ENCODE assay signal across 13 cellular contexts in the genomic region with DNA sequence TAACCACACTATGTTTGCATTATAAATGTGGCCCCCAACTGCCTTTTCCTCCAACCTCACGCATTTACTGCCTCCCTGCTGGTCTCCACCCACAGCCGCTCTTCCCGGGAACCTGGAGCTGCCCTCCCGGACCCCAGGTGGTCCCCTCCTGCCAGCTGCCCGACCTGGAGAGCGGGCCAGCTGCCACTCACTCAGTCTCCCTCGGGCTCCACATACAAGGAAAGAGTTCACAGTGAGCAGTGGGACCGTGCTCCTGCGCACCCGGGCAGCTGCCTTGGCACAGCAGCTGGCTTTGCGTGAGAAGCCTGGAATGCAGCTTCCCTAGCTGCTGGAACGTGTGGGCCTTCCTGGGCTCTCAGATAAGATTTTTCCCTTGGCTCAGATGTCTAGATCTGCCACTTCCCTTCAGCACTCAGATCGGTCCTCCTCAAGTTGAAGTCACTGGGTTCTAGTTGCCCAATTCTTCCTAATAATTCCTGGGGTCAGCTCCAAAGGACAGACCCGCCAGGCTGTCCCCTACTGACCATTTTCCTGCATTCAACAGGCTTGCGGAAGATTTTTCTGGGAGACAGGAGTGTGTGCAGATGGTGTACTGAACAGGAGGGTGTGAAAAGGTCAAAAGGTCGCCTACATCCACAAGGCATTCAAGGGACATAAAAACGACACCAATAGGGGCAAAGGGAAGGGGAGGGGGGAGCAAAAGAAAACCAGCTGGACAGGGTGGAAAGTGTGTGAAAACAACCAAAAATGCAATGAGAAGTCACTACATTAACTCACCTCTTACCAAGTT.
DNase-seq lines count a peak whose midpoint lies in the region; ATAC-seq, FAIRE-seq and TF ChIP-seq lines count a peak whose summit lies in the region.
"Had no signal": no experiment of that assay in that cellular context is flagged by ENCODE, and none has a peak within 500 bp of the region (broad histone marks: within the 10 kb centered on the region; RNA-seq: fewer than 3 reads in every experiment).

No MANE protein-coding gene starts in this region.

- H3K27ac ChIP-seq in astrocyte (ENCODE audit: low read depth, low read length) (peak overlapping the region; percentile 38), mesenchymal stem cell (ENCODE audit: low read length, poor library complexity, severe bottlenecking) (peak overlapping the region; percentile 45)
- H3K27ac ChIP-seq: HL-60 had no signal

- H3K4ac ChIP-seq in mesenchymal stem cell (ENCODE audit: low read depth in 1 of 2, low read length in 2 of 2): no peak overlapping the region

- DNase-seq in AG08396 (ENCODE audit: low spot score): peak; percentile 41
- peak; percentile 57 for DNase-seq in NCI-H1417 treated with DMSO at 0.1 percent for 48 hours (lab: John Stamatoyannopoulos, UW)
- peak; percentile 70 for DNase-seq in astrocyte (ENCODE audit: low read depth)
- peak; percentile 72 for DNase-seq in mesenchymal stem cell
- DNase-seq in GM13976 (ENCODE audit: low spot score): no peak
- no peak for DNase-seq in epidermal melanocyte (ENCODE audit: insufficient read length, low spot score)
- DNase-seq: activated CD4-positive, alpha-beta T cell treated with anti-CD3 and anti-CD28 coated beads for 4 hours; activated naive CD8-positive, alpha-beta T cell treated with anti-CD3 and anti-CD28 coated beads for 36 hours had no signal

- H3K36me3 ChIP-seq in astrocyte (ENCODE audit: insufficient read depth, low read length): peaks cover 9% of the 10 kb centered on the region
- H3K36me3 ChIP-seq in mesenchymal stem cell (ENCODE audit: control insufficient read depth in 1 of 2, insufficient read depth in 2 of 2, low read depth in 1 of 2, low read length in 2 of 2): no peaks in the 10 kb centered on the region

- FAIRE-seq in astrocyte (lab: Jason Lieb, UNC): no peak

- no peak overlapping the region for H2BK120ac ChIP-seq in mesenchymal stem cell (ENCODE audit: low read depth, low read length)

- peaks cover 20% of the 10 kb centered on the region for H3K79me1 ChIP-seq in mesenchymal stem cell (replicated peaks; ENCODE audit: low read length, poor library complexity, severe bottlenecking)

- 53% methylated on average over 14 of the region's 17 CpGs for WGBS in mesenchymal stem cell

- peak overlapping the region; percentile 51 for H3K4me2 ChIP-seq in astrocyte (ENCODE audit: low read length)
- H3K4me2 ChIP-seq in mesenchymal stem cell (ENCODE audit: low read length, poor library complexity, severe bottlenecking): peak overlapping the region; percentile 53

- H3K4me3 Mint-ChIP-seq in astrocyte (ENCODE audit: unreplicated experiment): no peak overlapping the region
- H3K4me3 Mint-ChIP-seq: activated naive CD8-positive, alpha-beta T cell treated with anti-CD3 and anti-CD28 coated beads for 36 hours; B cell; natural killer cell treated with Interleukin-12 subunit alpha and Interleukin-12 subunit beta and Interleukin-15 and Interleukin-18, amount 100 ng/mL, for 72 hours had no signal

- H3K9ac ChIP-seq in astrocyte (ENCODE audit: low read length): peak overlapping the region; percentile 31
- H3K9ac ChIP-seq in mesenchymal stem cell (ENCODE audit: low read length): no peak overlapping the region

- H3K36me3 Mint-ChIP-seq in astrocyte (ENCODE audit: low read depth, unreplicated experiment): peaks cover 10% of the 10 kb centered on the region
- H3K36me3 Mint-ChIP-seq: activated naive CD8-positive, alpha-beta T cell treated with anti-CD3 and anti-CD28 coated beads for 36 hours; natural killer cell treated with Interleukin-12 subunit alpha and Interleukin-12 subunit beta and Interleukin-15 and Interleukin-18, amount 100 ng/mL, for 72 hours had no signal

- TF ChIP-seq CTCF in astrocyte (IDR thresholded peaks at IDR 0.05; ENCODE audit: insufficient read depth, low read depth, low read length) (no peak), GM13976 (IDR thresholded peaks at IDR 0.05; ENCODE audit: borderline replicate concordance, control extremely low read depth, extremely low read depth, insufficient read depth, missing control alignments) (no peak)

- peak overlapping the region; percentile 73 for H2AK5ac ChIP-seq in mesenchymal stem cell (ENCODE audit: low read length, severe bottlenecking)

- H3K23ac ChIP-seq in mesenchymal stem cell (ENCODE audit: low read length in 2 of 2): peak overlapping the region in 1 of 2 experiments; percentile 5

- H3K4me3 ChIP-seq in astrocyte (ENCODE audit: insufficient read depth, low read depth, low read length) (peak overlapping the region; percentile 6), mesenchymal stem cell (ENCODE audit: insufficient read depth in 1 of 2, low read depth in 1 of 2, low read length in 2 of 2) (no peak overlapping the region)

- H4K20me1 ChIP-seq in astrocyte (ENCODE audit: insufficient read depth, low read length): peaks cover 87% of the 10 kb centered on the region

- H3K27me3 ChIP-seq in astrocyte (ENCODE audit: insufficient read depth, low read length) (no peaks in the 10 kb centered on the region), mesenchymal stem cell (ENCODE audit: control insufficient read depth in 1 of 2, insufficient read depth in 1 of 2, low read length in 2 of 2) (no peaks in the 10 kb centered on the region)

- H2AFZ ChIP-seq in astrocyte (ENCODE audit: low read depth, low read length) (no peak overlapping the region), mesenchymal stem cell (ENCODE audit: low read depth, low read length) (no peak overlapping the region)

- peaks cover 96% of the 10 kb centered on the region for H3K79me2 ChIP-seq in astrocyte (ENCODE audit: insufficient read depth, low read length)

- H3K18ac ChIP-seq in mesenchymal stem cell (ENCODE audit: low read depth in 1 of 2, low read length in 2 of 2): peak overlapping the region; percentile 16 to 68

- no peak overlapping the region for H2BK15ac ChIP-seq in mesenchymal stem cell (ENCODE audit: low read depth, poor library complexity, severe bottlenecking)

- H3K27me3 Mint-ChIP-seq in astrocyte (ENCODE audit: low read depth, unreplicated experiment): no peaks in the 10 kb centered on the region
- H3K27me3 Mint-ChIP-seq: activated naive CD8-positive, alpha-beta T cell treated with anti-CD3 and anti-CD28 coated beads for 36 hours; B cell; natural killer cell treated with Interleukin-12 subunit alpha and Interleukin-12 subunit beta and Interleukin-15 and Interleukin-18, amount 100 ng/mL, for 72 hours had no signal

- H2BK5ac ChIP-seq in mesenchymal stem cell (ENCODE audit: low read depth, low read length, poor library complexity, severe bottlenecking): no peak overlapping the region

- H2BK12ac ChIP-seq in mesenchymal stem cell (ENCODE audit: low read length in 2 of 2): no peak overlapping the region

- no peaks in the 10 kb centered on the region for H3K9me3 Mint-ChIP-seq in astrocyte (ENCODE audit: unreplicated experiment)
- H3K9me3 Mint-ChIP-seq: activated naive CD8-positive, alpha-beta T cell treated with anti-CD3 and anti-CD28 coated beads for 36 hours had no signal

- no peak for ATAC-seq in HG02623 (IDR thresholded peaks at IDR 0.05; ENCODE audit: unreplicated experiment)
- no peak for ATAC-seq in HG02588 (IDR thresholded peaks at IDR 0.05; ENCODE audit: unreplicated experiment)
- ATAC-seq: natural killer cell treated with Interleukin-12 subunit alpha and Interleukin-12 subunit beta and Interleukin-15 and Interleukin-18, amount 100 ng/mL, for 72 hours had no signal

- H4K8ac ChIP-seq in mesenchymal stem cell (ENCODE audit: low read length): peak overlapping the region; percentile 27

- H3K27ac Mint-ChIP-seq in astrocyte (ENCODE audit: unreplicated experiment): no peak overlapping the region
- H3K27ac Mint-ChIP-seq: activated naive CD8-positive, alpha-beta T cell treated with anti-CD3 and anti-CD28 coated beads for 36 hours; B cell; natural killer cell treated with Interleukin-12 subunit alpha and Interleukin-12 subunit beta and Interleukin-15 and Interleukin-18, amount 100 ng/mL, for 72 hours had no signal

- no peak overlapping the region for H3K14ac ChIP-seq in mesenchymal stem cell (ENCODE audit: low read length in 2 of 2)

- peaks cover 18% of the 10 kb centered on the region for H3K4me1 Mint-ChIP-seq in astrocyte (ENCODE audit: low read depth, unreplicated experiment)
- H3K4me1 Mint-ChIP-seq: activated naive CD8-positive, alpha-beta T cell treated with anti-CD3 and anti-CD28 coated beads for 36 hours; B cell had no signal

- no peaks in the 10 kb centered on the region for H3K9me3 ChIP-seq in astrocyte (ENCODE audit: insufficient read depth, low read depth, low read length)
- H3K9me3 ChIP-seq in mesenchymal stem cell (ENCODE audit: control insufficient read depth, low read length): no peaks in the 10 kb centered on the region

- H4K91ac ChIP-seq in mesenchymal stem cell (ENCODE audit: low read length): no peak overlapping the region

- peaks cover 34% of the 10 kb centered on the region for H3K4me1 ChIP-seq in astrocyte (ENCODE audit: insufficient read depth, low read length)
- H3K4me1 ChIP-seq in mesenchymal stem cell (ENCODE audit: control insufficient read depth, insufficient read depth, low read depth, low read length): peaks cover 24% of the 10 kb centered on the region

- in situ Hi-C loops in GM13976 (cut with MboI; ENCODE audit: low sequenced_read_pairs, unreplicated experiment): no loop called here

Comparison
In these comparisons a context has a peak if more than half of its experiments do, and no peak if none do; other contexts are left out.
1. DNase-seq: peak in AG08396 (single experiment), NCI-H1417 treated with DMSO at 0.1 percent for 48 hours (single experiment), astrocyte (single experiment) and mesenchymal stem cell (single experiment); none in GM13976 (single experiment) and epidermal melanocyte (single experiment).